14 cellular contexts compared by ENCODE assay signal in the genomic region with DNA sequence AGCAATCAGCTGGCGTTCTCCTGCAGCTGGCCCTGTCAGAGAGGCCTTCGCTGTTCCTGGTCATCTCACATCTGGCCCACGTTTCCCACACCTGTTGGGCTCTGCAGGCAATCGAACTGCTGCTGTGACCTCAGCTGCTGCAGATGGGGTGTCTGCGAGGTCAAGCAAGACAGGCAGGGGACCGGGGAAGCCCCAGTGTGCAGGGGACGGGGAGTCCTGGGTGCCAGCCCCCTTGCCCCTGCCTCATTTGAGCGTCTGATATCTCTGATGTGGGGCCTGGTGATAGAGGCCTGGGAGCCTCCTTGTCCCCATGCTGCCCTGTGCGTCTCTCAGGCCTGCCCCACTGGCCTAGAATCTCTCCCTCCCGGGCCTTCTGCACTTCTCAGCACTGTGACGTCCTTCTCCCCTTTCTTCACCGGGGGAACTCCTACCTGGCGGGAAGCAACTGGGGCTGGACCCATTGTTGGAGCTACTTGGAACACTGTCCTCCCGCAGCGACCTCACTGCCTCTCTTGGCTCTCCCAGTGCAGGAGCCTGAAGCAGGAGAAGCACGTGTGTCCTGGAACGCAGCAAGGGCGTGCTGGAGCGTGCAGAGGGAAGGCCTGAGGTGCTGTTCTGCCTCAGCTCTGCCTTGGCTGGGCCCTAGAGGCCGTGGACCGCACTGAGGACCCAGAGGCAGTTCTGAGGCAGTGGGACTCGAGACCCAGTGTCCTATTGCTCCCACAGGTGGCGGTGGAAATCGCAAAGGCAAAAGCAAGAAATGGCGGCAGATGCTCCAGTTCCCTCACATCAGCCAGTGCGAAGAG. TPM values are rescaled to one million over a fixed set of nuclear protein-coding genes. Genes with fewer than 3 reads are reported as not detected.
DNase-seq lines count a peak whose midpoint lies in the region; ATAC-seq, FAIRE-seq and TF ChIP-seq lines count a peak whose summit lies in the region.
"Had no signal": no experiment of that assay in that cellular context is flagged by ENCODE, and none has a peak within 500 bp of the region (broad histone marks: within the 10 kb centered on the region; RNA-seq: fewer than 3 reads in every experiment).

No MANE protein-coding gene starts in this region.

- H3K4me3 ChIP-seq in NB4 (ENCODE audit: low read depth, low read length) (peak overlapping the region; percentile 55), spleen (peak overlapping the region in 5 of 8 donors; percentile 14 to 90 (median 79))
- H3K4me3 ChIP-seq: GM23338 had no signal

- intact Hi-C loops in activated CD4-positive, alpha-beta T cell treated with anti-CD3 and anti-CD28 coated beads for 36 hours (cut with DNase I, micrococcal nuclease) = loop anchor here in 1 of 2 experiments (5.0 kb wide), 1 partner anchor 777 kb away; no protein-coding TSS in a partner anchor
- intact Hi-C loops in spleen (cut with DNase I; ENCODE audit: low total_unique reads) = no loop called here

- peaks cover 70% of the 10 kb centered on the region for H3K4me1 Mint-ChIP-seq in activated CD4-positive, alpha-beta T cell treated with anti-CD3 and anti-CD28 coated beads for 36 hours
- H3K4me1 Mint-ChIP-seq in central memory CD8-positive, alpha-beta T cell = peaks cover 54% of the 10 kb centered on the region

- peaks cover 0 to 58% (median 44%) of the 10 kb centered on the region in 6 donors for H3K36me3 ChIP-seq in spleen

- CTCF ChIA-PET in activated CD4-positive, alpha-beta T cell treated with anti-CD3 and anti-CD28 coated beads for 36 hours (lab: Charles Lee) = interaction anchor here (0.7 to 12.6 kb wide), 11 partner anchors 10 to 111 kb away, joined by 3 to 131 read pairs (median 6); a partner anchor contains a TSS

- no peaks in the 10 kb centered on the region for H3K27me3 ChIP-seq in spleen (replicated peaks in 1 of 7)

- peak overlapping the region; percentile 92 to 99 (median 98) for H3K27ac ChIP-seq in spleen

- peaks cover 69% of the 10 kb centered on the region for H3K36me3 Mint-ChIP-seq in activated CD4-positive, alpha-beta T cell treated with anti-CD3 and anti-CD28 coated beads for 36 hours (ENCODE audit: low read depth)
- H3K36me3 Mint-ChIP-seq in central memory CD8-positive, alpha-beta T cell (ENCODE audit: insufficient read depth) = peaks cover 69% of the 10 kb centered on the region

- TF ChIP-seq CTCF in NB4 (IDR thresholded peaks at IDR 0.05; ENCODE audit: low read depth, low read length) (no peak), spleen (IDR thresholded peaks at IDR 0.05 in 8 of 11, conservative IDR thresholded peaks at IDR 0.05 in 3 of 11) (no peak)

- no peak for TF ChIP-seq POLR2A in NB4 (IDR thresholded peaks at IDR 0.05; ENCODE audit: extremely low read depth, insufficient read length)
- TF ChIP-seq POLR2A in spleen (IDR thresholded peaks at IDR 0.05) = no peak

- peak; percentile 31 for DNase-seq in activated CD4-positive, alpha-beta T cell treated with anti-CD3 and anti-CD28 coated beads for 36 hours
- DNase-seq in activated CD4-positive, alpha-beta T cell treated with anti-CD3 and anti-CD28 coated beads, Interleukin-2, amount 50 U/mL, for 1 hour = no peak
- DNase-seq in NB4 (ENCODE audit: low read depth) (no peak), spleen (peak; percentile 85), RCC 7860 (ENCODE audit: low spot score) (no peak), NCI-H748 treated with DMSO at 0.1 percent for 48 hours (lab: John Stamatoyannopoulos, UW) (no peak)
- no peak for DNase-seq in central memory CD8-positive, alpha-beta T cell (ENCODE audit: low spot score in 2 of 2)
- DNase-seq: ACHN, kidney, NCI-H2029 had no signal

- H3K4me1 ChIP-seq in spleen = peaks cover 64 to 92% (median 85%) of the 10 kb centered on the region in 6 donors

- POLR2A ChIA-PET in activated CD4-positive, alpha-beta T cell treated with anti-CD3 and anti-CD28 coated beads for 36 hours (lab: Charles Lee) = interaction anchor here (1.9 to 4.8 kb wide), 3 partner anchors 10 to 22 kb away, joined by 4 to 85 read pairs (median 28); a partner anchor contains a TSS

- peak overlapping the region; percentile 88 for H3K4me3 Mint-ChIP-seq in activated CD4-positive, alpha-beta T cell treated with anti-CD3 and anti-CD28 coated beads for 36 hours
- H3K4me3 Mint-ChIP-seq in central memory CD8-positive, alpha-beta T cell = peak overlapping the region; percentile 80
- H3K4me3 Mint-ChIP-seq: GM23338 had no signal

- WGBS in spleen, 5 donors = 68 to 70% (median 69%) methylated on average over 17 to 26 of the region's 26 CpGs

- no peaks in the 10 kb centered on the region for H3K9me3 ChIP-seq in spleen

- FAIRE-seq in RCC 7860 (lab: Jason Lieb, UNC) = no peak
- FAIRE-seq: endothelial cell of umbilical vein, kidney had no signal

- no peaks in the 10 kb centered on the region for H3K9me3 Mint-ChIP-seq in activated CD4-positive, alpha-beta T cell treated with anti-CD3 and anti-CD28 coated beads for 36 hours (ENCODE audit: low read depth)
- H3K9me3 Mint-ChIP-seq in central memory CD8-positive, alpha-beta T cell = no peaks in the 10 kb centered on the region
- H3K9me3 Mint-ChIP-seq: GM23338 had no signal

- no peaks in the 10 kb centered on the region for H3K27me3 Mint-ChIP-seq in activated CD4-positive, alpha-beta T cell treated with anti-CD3 and anti-CD28 coated beads for 36 hours
- no peaks in the 10 kb centered on the region for H3K27me3 Mint-ChIP-seq in central memory CD8-positive, alpha-beta T cell

- no peak for ATAC-seq in activated CD4-positive, alpha-beta T cell treated with anti-CD3 and anti-CD28 coated beads for 36 hours
- ATAC-seq in central memory CD8-positive, alpha-beta T cell (replicated peaks; ENCODE audit: extremely low read depth, poor library complexity, severe bottlenecking) = no peak
- ATAC-seq in HG02610 (IDR thresholded peaks at IDR 0.05; ENCODE audit: unreplicated experiment) = no peak
- ATAC-seq: GM23338 had no signal

- peak overlapping the region; percentile 94 for H3K27ac Mint-ChIP-seq in activated CD4-positive, alpha-beta T cell treated with anti-CD3 and anti-CD28 coated beads for 36 hours
- peak overlapping the region; percentile 93 for H3K27ac Mint-ChIP-seq in central memory CD8-positive, alpha-beta T cell (ENCODE audit: low read depth)
- H3K27ac Mint-ChIP-seq: GM23338 had no signal

RNA-seq across cellular contexts. Expression of a gene that starts 3.9 kb away (rescaled TPM):
- total RNA-seq in activated CD4-positive, alpha-beta T cell treated with anti-CD3 and anti-CD28 coated beads for 36 hours = 100 to 1,000 TPM; 110 to 141 TPM
- total RNA-seq in spleen = 100 to 1,000 TPM; 114 to 170 (median 149) TPM
- polyA plus RNA-seq in spleen = 10 to 100 TPM; 45.7 to 75.9 (median 55.3) TPM

RNA-seq across cellular contexts. Expression of a gene that starts 16.3 kb away (rescaled TPM):
- total RNA-seq in activated CD4-positive, alpha-beta T cell treated with anti-CD3 and anti-CD28 coated beads for 36 hours = 10 to 100 TPM; 12.3 to 13.0 TPM
- 1 to 10 TPM in 6 of 7 donors, not detected in 1; 2.6 to 5.3 (median 4.7) TPM for total RNA-seq in spleen
- 1 to 10 TPM; 1.7 to 5.7 (median 3.9) TPM for polyA plus RNA-seq in spleen

RNA-seq across cellular contexts. Expression of a gene that starts 21.0 kb away (rescaled TPM):
- 1 to 10 TPM; 3.4 to 4.9 TPM for total RNA-seq in activated CD4-positive, alpha-beta T cell treated with anti-CD3 and anti-CD28 coated beads for 36 hours
- 1 to 10 TPM in 3 of 7 donors, under 1 TPM in 4; 0.60 to 1.7 (median 0.94) TPM for total RNA-seq in spleen
- polyA plus RNA-seq in spleen = 1 to 10 TPM; 1.1 to 2.3 (median 1.3) TPM

RNA-seq across cellular contexts. Expression of a gene that starts 29.9 kb away (rescaled TPM):
- not detected for total RNA-seq in activated CD4-positive, alpha-beta T cell treated with anti-CD3 and anti-CD28 coated beads for 36 hours
- not detected for total RNA-seq in spleen
- not detected for polyA plus RNA-seq in spleen
- total RNA-seq: endothelial cell of umbilical vein, kidney, pulmonary artery endothelial cell had no signal
- polyA plus RNA-seq: endothelial cell of umbilical vein had no signal

RNA-seq across cellular contexts. Expression of a gene that starts 43.1 kb away (rescaled TPM):
- 10 to 100 TPM; 29.5 to 41.2 TPM for total RNA-seq in activated CD4-positive, alpha-beta T cell treated with anti-CD3 and anti-CD28 coated beads for 36 hours
- total RNA-seq in spleen = 10 to 100 TPM; 13.0 to 26.5 (median 17.6) TPM
- 10 to 100 TPM in 1 of 3 donors, 1 to 10 TPM in 2; 6.8 to 16.3 (median 7.6) TPM for polyA plus RNA-seq in spleen

Comparison
In these comparisons a context has a peak if more than half of its experiments do, and no peak if none do; other contexts are left out.
1. DNase-seq: peak in activated CD4-positive, alpha-beta T cell treated with anti-CD3 and anti-CD28 coated beads for 36 hours (single experiment) and spleen (single experiment); none in activated CD4-positive, alpha-beta T cell treated with anti-CD3 and anti-CD28 coated beads, Interleukin-2, amount 50 U/mL, for 1 hour (single experiment), NB4 (single experiment), central memory CD8-positive, alpha-beta T cell (0 of 2), RCC 7860 (single experiment) and NCI-H748 treated with DMSO at 0.1 percent for 48 hours (single experiment).